ENCODE assay signal across 13 cellular contexts in genomic region chr2:126059379-126059778, GRCh38.
"Had no signal": no experiment of that assay in that cellular context is flagged by ENCODE, and none has a peak within 500 bp of the region (broad histone marks: within the 10 kb centered on the region; RNA-seq: fewer than 3 reads in every experiment).

No MANE protein-coding gene starts in this region.

- H3K4me1 Mint-ChIP-seq: activated CD4-positive, alpha-beta memory T cell treated with anti-CD3 and anti-CD28 coated beads, Interleukin-2, amount 10 ng/mL, durations not matched to agents 7 days and 5 days; activated CD4-positive, alpha-beta T cell treated with anti-CD3 and anti-CD28 coated beads for 36 hours; stimulated activated effector memory CD8-positive, alpha-beta T cell treated with anti-CD3 and anti-CD28 coated beads, Interleukin-12 subunit alpha, Interleukin-12 subunit beta, amount 100 ng/mL, for 72 hours had no signal

- H3K27me3 Mint-ChIP-seq: activated CD4-positive, alpha-beta memory T cell treated with anti-CD3 and anti-CD28 coated beads, Interleukin-2, amount 10 ng/mL, durations not matched to agents 7 days and 5 days; activated CD4-positive, alpha-beta T cell treated with anti-CD3 and anti-CD28 coated beads for 36 hours had no signal

- H3K36me3 Mint-ChIP-seq: stimulated activated effector memory CD8-positive, alpha-beta T cell treated with anti-CD3 and anti-CD28 coated beads, Interleukin-12 subunit alpha, Interleukin-12 subunit beta, amount 100 ng/mL, for 72 hours had no signal

- H3K4me1 ChIP-seq: esophagus muscularis mucosa, parathyroid adenoma, thyroid gland had no signal

- H3K4me3 ChIP-seq: dorsolateral prefrontal cortex, esophagus muscularis mucosa, thyroid gland had no signal

- DNase-seq: activated CD4-positive, alpha-beta memory T cell treated with anti-CD3 and anti-CD28 coated beads, Interleukin-2, amount 10 ng/mL, durations not matched to agents 7 days and 5 days; activated CD4-positive, alpha-beta T cell treated with anti-CD3 and anti-CD28 coated beads for 36 hours; activated effector memory CD4-positive, alpha-beta T cell treated with Interleukin-2 at 50 U/mL for 16 hours; activated naive CD4-positive, alpha-beta T cell treated with anti-CD3 and anti-CD28 coated beads, Interleukin-2, amount 50 U/mL, for 16 hours; activated T-cell treated with anti-CD3 and anti-CD28 coated beads, Interleukin-2, amount 50 U/mL, for 4 hours; dorsolateral prefrontal cortex; hippocampal formation; thyroid gland; WERI-Rb-1 had no signal

- H3K9me3 ChIP-seq: thyroid gland had no signal

- H3K27ac ChIP-seq: dorsolateral prefrontal cortex, esophagus muscularis mucosa, parathyroid adenoma, thyroid gland, WERI-Rb-1 had no signal

- H3K36me3 ChIP-seq: esophagus muscularis mucosa, thyroid gland, WERI-Rb-1 had no signal

- H3K79me2 ChIP-seq: parathyroid adenoma had no signal

- H3K27me3 ChIP-seq: dorsolateral prefrontal cortex, esophagus muscularis mucosa, thyroid gland had no signal

- H2AFZ ChIP-seq: parathyroid adenoma had no signal

- H3K4me3 Mint-ChIP-seq: activated CD4-positive, alpha-beta memory T cell treated with anti-CD3 and anti-CD28 coated beads, Interleukin-2, amount 10 ng/mL, durations not matched to agents 7 days and 5 days; activated CD4-positive, alpha-beta T cell treated with anti-CD3 and anti-CD28 coated beads for 36 hours; activated T-cell treated with anti-CD3 and anti-CD28 coated beads, Interleukin-2, amount 50 U/mL, for 4 hours; stimulated activated effector memory CD8-positive, alpha-beta T cell treated with anti-CD3 and anti-CD28 coated beads, Interleukin-12 subunit alpha, Interleukin-12 subunit beta, amount 100 ng/mL, for 72 hours; T-helper 1 cell treated with Interleukin-12 subunit alpha and Interleukin-12 subunit beta and Interleukin-4 antibody, amounts not matched to agents 30 μg/mL and 1 μg/mL, for 36 hours had no signal

- H3K27ac Mint-ChIP-seq: activated CD4-positive, alpha-beta memory T cell treated with anti-CD3 and anti-CD28 coated beads, Interleukin-2, amount 10 ng/mL, durations not matched to agents 7 days and 5 days; activated CD4-positive, alpha-beta T cell treated with anti-CD3 and anti-CD28 coated beads for 36 hours; stimulated activated effector memory CD8-positive, alpha-beta T cell treated with anti-CD3 and anti-CD28 coated beads, Interleukin-12 subunit alpha, Interleukin-12 subunit beta, amount 100 ng/mL, for 72 hours; T-helper 1 cell treated with Interleukin-12 subunit alpha and Interleukin-12 subunit beta and Interleukin-4 antibody, amounts not matched to agents 30 μg/mL and 1 μg/mL, for 36 hours had no signal

- ATAC-seq: activated CD4-positive, alpha-beta T cell treated with anti-CD3 and anti-CD28 coated beads for 36 hours; activated T-cell treated with anti-CD3 and anti-CD28 coated beads, Interleukin-2, amount 50 U/mL, for 4 hours; stimulated activated effector memory CD8-positive, alpha-beta T cell treated with anti-CD3 and anti-CD28 coated beads, Interleukin-12 subunit alpha, Interleukin-12 subunit beta, amount 100 ng/mL, for 72 hours had no signal
